Comparison of ENCODE assay signal across 8 cellular contexts in the genomic region with DNA sequence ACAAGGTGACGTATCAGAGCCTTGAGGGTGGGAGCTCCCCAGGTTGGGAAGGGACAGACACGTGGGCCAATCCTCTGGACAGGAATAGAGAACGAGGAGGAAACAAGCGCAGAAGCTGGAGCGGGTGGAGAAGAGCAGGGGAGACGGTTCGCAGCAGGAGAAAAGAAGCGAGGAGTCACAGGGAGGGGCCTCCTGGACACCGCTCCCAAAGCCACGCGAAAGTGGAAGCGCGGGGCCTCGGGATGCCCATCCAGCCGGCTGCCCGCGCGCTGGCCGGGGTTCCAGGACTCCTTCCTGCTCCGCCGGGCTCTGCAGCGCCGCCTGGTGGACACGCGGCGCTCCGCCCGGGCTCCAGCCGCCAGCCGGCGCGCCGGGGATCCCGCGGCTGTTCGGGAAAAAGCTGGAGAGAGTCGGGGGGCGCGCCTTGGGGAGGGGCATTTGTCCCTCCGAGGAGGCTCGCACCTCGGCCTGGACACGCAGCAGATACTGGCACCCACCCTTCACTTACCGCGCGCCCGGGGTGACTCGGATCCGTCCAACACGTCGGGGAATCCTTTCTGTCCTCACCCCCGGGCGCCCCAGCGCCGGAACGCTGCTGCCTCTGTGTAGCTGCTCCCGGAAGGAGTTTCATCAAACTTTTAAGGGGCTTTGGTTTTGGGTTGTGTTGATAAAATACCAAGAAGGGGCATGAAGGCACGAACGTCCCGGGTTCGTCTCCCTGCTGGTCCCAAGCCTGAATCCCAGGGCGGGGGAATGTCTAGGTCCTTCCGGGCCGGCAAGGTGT. TPM values are rescaled to one million over a fixed set of nuclear protein-coding genes. Genes with fewer than 3 reads are reported as not detected.
A peak's percentile ranks its signal among the peaks of the same experiment; 100 is the strongest.
DNase-seq lines count a peak whose midpoint lies in the region; ATAC-seq and TF ChIP-seq lines count a peak whose summit lies in the region.

No MANE protein-coding gene starts in this region.

- peak overlapping the region in 1 of 8 donors; percentile 43 for H3K27ac Mint-ChIP-seq in CD8-positive, alpha-beta memory T cell

- no peaks in the 10 kb centered on the region for H3K9me2 ChIP-seq in Loucy (replicated peaks; ENCODE audit: low read depth, low read length)

- H3K27ac ChIP-seq in muscle layer of colon (ENCODE audit: low read depth, low read length) = peak overlapping the region; percentile 91
- no peak overlapping the region for H3K27ac ChIP-seq in CD8-positive, alpha-beta memory T cell (ENCODE audit: low read depth, low read length)

- peaks cover 44 to 58% of the 10 kb centered on the region in 2 donors for H3K27me3 Mint-ChIP-seq in CD8-positive, alpha-beta memory T cell

- H3K27me3 ChIP-seq in Loucy (ENCODE audit: insufficient read depth, low read length, poor library complexity, severe bottlenecking) = no peaks in the 10 kb centered on the region
- no peaks in the 10 kb centered on the region for H3K27me3 ChIP-seq in muscle layer of colon (ENCODE audit: control insufficient read depth in 1 of 2, insufficient read depth in 2 of 2, low read length in 2 of 2)
- H3K27me3 ChIP-seq in CD8-positive, alpha-beta memory T cell (ENCODE audit: insufficient read depth, low read length, poor library complexity, severe bottlenecking) = peaks cover 12% of the 10 kb centered on the region

- CTCF ChIA-PET in CD8-positive, alpha-beta memory T cell (lab: Charles Lee) = no interaction called here

- DNase-seq in ELR (ENCODE audit: low read depth) = peak; percentile 30
- DNase-seq in epithelial cell of proximal tubule (ENCODE audit: low read depth) = no peak
- no peak for DNase-seq in CD8-positive, alpha-beta memory T cell
- DNase-seq in NCI-H1930 (lab: John Stamatoyannopoulos, UW) = no peak

- peak overlapping the region in 2 of 7 donors; percentile 34 to 42 for H3K4me3 Mint-ChIP-seq in CD8-positive, alpha-beta memory T cell

- H3K79me2 ChIP-seq in Loucy (ENCODE audit: insufficient read depth, low read length) = peaks cover 26% of the 10 kb centered on the region

- TF ChIP-seq CTCF in Loucy (conservative IDR thresholded peaks at IDR 0.05; ENCODE audit: low read length) = peak; percentile 21; the same call in 1 of the 2 replicates
- peak; percentile 70 for TF ChIP-seq CTCF in epithelial cell of proximal tubule (conservative IDR thresholded peaks at IDR 0.05; ENCODE audit: low read depth, low read length)

- peaks cover 8 to 13% (median 11%) of the 10 kb centered on the region in 3 donors for H3K4me1 Mint-ChIP-seq in CD8-positive, alpha-beta memory T cell

- H3K9ac ChIP-seq in Loucy (ENCODE audit: low read depth, low read length, poor library complexity, severe bottlenecking) (no peak overlapping the region), muscle layer of colon (ENCODE audit: low read length) (no peak overlapping the region)

- H3K4me1 ChIP-seq in Loucy (ENCODE audit: insufficient read depth, low read length, poor library complexity, severe bottlenecking) = no peaks in the 10 kb centered on the region
- H3K4me1 ChIP-seq in muscle layer of colon (ENCODE audit: insufficient read depth, low read length) = no peaks in the 10 kb centered on the region
- peaks cover 3% of the 10 kb centered on the region for H3K4me1 ChIP-seq in CD8-positive, alpha-beta memory T cell (ENCODE audit: insufficient read depth, low read length)

- H3K9me3 Mint-ChIP-seq in CD8-positive, alpha-beta memory T cell = no peaks in the 10 kb centered on the region

- no peak overlapping the region for H3K4me2 ChIP-seq in Loucy (ENCODE audit: low read depth, low read length, poor library complexity, severe bottlenecking)

- H3K36me3 ChIP-seq in Loucy (ENCODE audit: insufficient read depth, low read length) (no peaks in the 10 kb centered on the region), muscle layer of colon (ENCODE audit: insufficient read depth, low read length) (peaks cover 6% of the 10 kb centered on the region)
- no peaks in the 10 kb centered on the region for H3K36me3 ChIP-seq in CD8-positive, alpha-beta memory T cell (ENCODE audit: insufficient read depth, low read length)

- H3F3A ChIP-seq in Loucy (ENCODE audit: low read depth) = no peaks in the 10 kb centered on the region

- no peak overlapping the region for H2AFZ ChIP-seq in Loucy (ENCODE audit: low read length)

- H3K9me3 ChIP-seq in Loucy (ENCODE audit: insufficient read depth, low read depth, low read length) (no peaks in the 10 kb centered on the region), muscle layer of colon (ENCODE audit: low read length) (no peaks in the 10 kb centered on the region)
- no peaks in the 10 kb centered on the region for H3K9me3 ChIP-seq in CD8-positive, alpha-beta memory T cell (ENCODE audit: low read length)

- POLR2A ChIA-PET in CD8-positive, alpha-beta memory T cell (lab: Charles Lee) = no interaction called here

- ATAC-seq in GM21723 (IDR thresholded peaks at IDR 0.05; ENCODE audit: unreplicated experiment) = no peak
- no peak for ATAC-seq in GM19463 (IDR thresholded peaks at IDR 0.05; ENCODE audit: unreplicated experiment)

- H3K4me3 ChIP-seq in Loucy (ENCODE audit: low read length, poor library complexity, severe bottlenecking) (no peak overlapping the region), epithelial cell of proximal tubule (ENCODE audit: low read depth, low read length) (peak overlapping the region; percentile 99), muscle layer of colon (ENCODE audit: low read depth in 1 of 2, low read length in 2 of 2) (peak overlapping the region; percentile 17 to 59)
- H3K4me3 ChIP-seq in CD8-positive, alpha-beta memory T cell (ENCODE audit: low read length) = no peak overlapping the region

- H3K36me3 Mint-ChIP-seq in CD8-positive, alpha-beta memory T cell = no peaks in the 10 kb centered on the region

- H4K20me1 ChIP-seq in Loucy (ENCODE audit: insufficient read depth, low read length, poor library complexity, severe bottlenecking) = peaks cover 13% of the 10 kb centered on the region

RNA-seq across cellular contexts. Expression of a gene that starts 6.2 kb away (rescaled TPM):
- 8.5 and 9.6 TPM in 2 replicates for total RNA-seq in epithelial cell of proximal tubule
- under 1 TPM; 0.07 to 0.13 TPM for total RNA-seq in CD8-positive, alpha-beta memory T cell
- polyA plus RNA-seq in CD8-positive, alpha-beta memory T cell = not detected

RNA-seq across cellular contexts. Expression of a gene that starts 36.1 kb away (rescaled TPM):
- 0.75 and 7.2 TPM in 2 replicates for total RNA-seq in epithelial cell of proximal tubule
- total RNA-seq in CD8-positive, alpha-beta memory T cell = not detected
- polyA plus RNA-seq in CD8-positive, alpha-beta memory T cell = not detected

Comparison
In these comparisons a context has a peak if more than half of its experiments do, and no peak if none do; other contexts are left out.
1. H3K4me3 ChIP-seq: peak in epithelial cell of proximal tubule (single experiment) and muscle layer of colon (2 of 2); none in Loucy (single experiment) and CD8-positive, alpha-beta memory T cell (single experiment).